19 cellular contexts compared by ENCODE assay signal in genomic region chr5:73726071-73726470, GRCh38.
DNase-seq lines count a peak whose midpoint lies in the region; ATAC-seq, FAIRE-seq and TF ChIP-seq lines count a peak whose summit lies in the region.
"Had no signal": no experiment of that assay in that cellular context is flagged by ENCODE, and none has a peak within 500 bp of the region (broad histone marks: within the 10 kb centered on the region; RNA-seq: fewer than 3 reads in every experiment).

No MANE protein-coding gene starts in this region.

- H4K8ac ChIP-seq in IMR-90 (ENCODE audit: low read depth in 2 of 2, low read length in 2 of 2): 0 out of 4 replicates have a peak overlapping the region, but pooled peaks of 1 of the 2 experiments have one; percentile 16

- peaks cover 17 to 45% of the 10 kb centered on the region in 2 experiments; a peak in 3 of 4 replicates for H3K79me1 ChIP-seq in IMR-90 (ENCODE audit: low read depth in 1 of 2, low read length in 2 of 2)

- no peaks in the 10 kb centered on the region for H3K27me3 ChIP-seq in IMR-90 (ENCODE audit: control insufficient read depth, insufficient read depth, low read length)
- no peaks in the 10 kb centered on the region for H3K27me3 ChIP-seq in GM12878 (replicated peaks in 1 of 2; ENCODE audit: control insufficient read depth in 2 of 2, insufficient read depth in 2 of 2, low read length in 1 of 2)
- no peaks in the 10 kb centered on the region for H3K27me3 ChIP-seq in hepatocyte
- H3K27me3 ChIP-seq in pancreas: no peaks in the 10 kb centered on the region
- no peaks in the 10 kb centered on the region for H3K27me3 ChIP-seq in brain microvascular endothelial cell (replicated peaks)
- H3K27me3 ChIP-seq: BLaER1 had no signal

- H3K9ac ChIP-seq in IMR-90 (ENCODE audit: low read depth, low read length) (no peak overlapping the region), GM12878 (ENCODE audit: control insufficient read depth, insufficient read depth, low read length) (no peak overlapping the region)
- H3K9ac ChIP-seq: BLaER1 had no signal

- no peak overlapping the region for H3K4ac ChIP-seq in IMR-90 (ENCODE audit: low read depth, low read length)

- H3K4me3 ChIP-seq in IMR-90 (ENCODE audit: insufficient read depth, low read depth, low read length): no peak overlapping the region
- no peak overlapping the region for H3K4me3 ChIP-seq in GM12878
- H3K4me3 ChIP-seq in hepatocyte: no peak overlapping the region
- no peak overlapping the region for H3K4me3 ChIP-seq in pancreas
- H3K4me3 ChIP-seq in brain microvascular endothelial cell (ENCODE audit: low read depth, low read length): no peak overlapping the region
- H3K4me3 ChIP-seq: BLaER1, GM23338, K562 had no signal

- H3K36me3 ChIP-seq in IMR-90 (ENCODE audit: control insufficient read depth, insufficient read depth, low read length): no peaks in the 10 kb centered on the region
- H3K36me3 ChIP-seq in GM12878 (ENCODE audit: control insufficient read depth in 2 of 2, insufficient read depth in 2 of 2, low read length in 1 of 2): no peaks in the 10 kb centered on the region; a peak in 1 of 4 replicates
- H3K36me3 ChIP-seq in hepatocyte (replicated peaks; ENCODE audit: insufficient read depth, low read depth): no peaks in the 10 kb centered on the region
- no peaks in the 10 kb centered on the region for H3K36me3 ChIP-seq in pancreas
- no peaks in the 10 kb centered on the region for H3K36me3 ChIP-seq in brain microvascular endothelial cell (replicated peaks)
- H3K36me3 ChIP-seq: BLaER1 had no signal

- no peak overlapping the region for H3K18ac ChIP-seq in IMR-90 (ENCODE audit: low read depth, low read length)

- no peaks in the 10 kb centered on the region for H4K20me1 ChIP-seq in IMR-90 (ENCODE audit: insufficient read depth, low read length)
- H4K20me1 ChIP-seq in GM12878 (ENCODE audit: control insufficient read depth, insufficient read depth): no peaks in the 10 kb centered on the region
- H4K20me1 ChIP-seq in hepatocyte (ENCODE audit: insufficient read depth, poor library complexity, severe bottlenecking): no peaks in the 10 kb centered on the region
- H4K20me1 ChIP-seq: BLaER1 had no signal

- peak overlapping the region; percentile 53; the same call in 1 of the 2 replicates for H3K23ac ChIP-seq in IMR-90 (ENCODE audit: low read depth, low read length)

- BruUV-seq in IMR-90 (replicated peaks; lab: Mats Ljungman, UMichigan) (no TSS peak), GM12878 (replicated peaks; lab: Mats Ljungman, UMichigan) (no TSS peak)

- peaks cover 6% of the 10 kb centered on the region for H3K4me1 ChIP-seq in IMR-90 (ENCODE audit: control insufficient read depth, insufficient read depth, low read length)
- H3K4me1 ChIP-seq in GM12878 (ENCODE audit: control insufficient read depth, insufficient read depth, low read length): no peaks in the 10 kb centered on the region
- peaks cover 8% of the 10 kb centered on the region for H3K4me1 ChIP-seq in hepatocyte (ENCODE audit: insufficient read depth)
- peaks cover 37 to 54% (median 48%) of the 10 kb centered on the region in 3 donors for H3K4me1 ChIP-seq in pancreas
- H3K4me1 ChIP-seq: BLaER1 had no signal

- H3K9me2 ChIP-seq in hepatocyte (replicated peaks; ENCODE audit: insufficient read depth): no peaks in the 10 kb centered on the region

- dilution Hi-C loops in IMR-90 (cut with HindIII; ENCODE audit: low sequenced_read_pairs, unreplicated experiment): no loop called here

- no peak for TF ChIP-seq EP300 in GM12878 (IDR thresholded peaks at IDR 0.05; ENCODE audit: borderline replicate concordance in 1 of 2, control insufficient read depth in 1 of 2, low read depth in 2 of 2, low read length in 2 of 2)

- no peak overlapping the region for H2AFZ ChIP-seq in IMR-90 (replicated peaks; ENCODE audit: low read length, poor library complexity)
- H2AFZ ChIP-seq in GM12878 (ENCODE audit: control insufficient read depth, low read depth, low read length): no peak overlapping the region
- H2AFZ ChIP-seq in hepatocyte: no peak overlapping the region
- H2AFZ ChIP-seq: GM23338 had no signal

- DNase-seq in IMR-90: no peak
- DNase-seq in GM12878 (ENCODE audit: low read depth, low spot score): no peak
- DNase-seq in hepatocyte (ENCODE audit: low spot score): no peak
- no peak for DNase-seq in pancreas
- DNase-seq in brain microvascular endothelial cell: no peak
- DNase-seq in NCI-H187 (lab: John Stamatoyannopoulos, UW): no peak
- DNase-seq: AML-193; CD4-positive, alpha-beta memory T cell; DMS53; DND-41; EL; HCEC 1CT had no signal

- no peak overlapping the region for H4K91ac ChIP-seq in IMR-90 (ENCODE audit: insufficient read depth, low read depth, low read length)

- no peaks in the 10 kb centered on the region for H3K79me2 ChIP-seq in GM12878 (ENCODE audit: control insufficient read depth, insufficient read depth, low read length)
- H3K79me2 ChIP-seq in hepatocyte: no peaks in the 10 kb centered on the region

- H2AK5ac ChIP-seq in IMR-90 (ENCODE audit: low read depth, low read length): no peak overlapping the region

- H4K5ac ChIP-seq in IMR-90 (ENCODE audit: low read depth, low read length): no peak overlapping the region

- TF ChIP-seq POLR2A in IMR-90 (IDR thresholded peaks at IDR 0.05; ENCODE audit: low read depth, low read length): no peak
- no peak for TF ChIP-seq POLR2A in GM12878 (IDR thresholded peaks at IDR 0.05; ENCODE audit: low read depth, low read length)

- no peak overlapping the region for H2BK5ac ChIP-seq in IMR-90 (ENCODE audit: low read depth, low read length, poor library complexity, severe bottlenecking)

- H3K9me1 ChIP-seq in IMR-90 (ENCODE audit: insufficient read depth, low read length): peaks cover 6% of the 10 kb centered on the region

- no peak for FAIRE-seq in GM12878 (lab: Jason Lieb, UNC)
- no peak for FAIRE-seq in pancreas (lab: Jason Lieb, UNC)
- FAIRE-seq: A204.1, GM12892, GM18507, K562 had no signal

- RAD21 ChIA-PET in GM12878 (lab: Charles Lee; ENCODE audit: unreplicated experiment): no interaction called here

- intact Hi-C loops in IMR-90 (cut with micrococcal nuclease) (loop anchor here (2.0 kb wide), 1 partner anchor 21 kb away; no protein-coding TSS in a partner anchor), GM12878 (cut with micrococcal nuclease; ENCODE audit: unreplicated experiment) (no loop called here), pancreas (cut with DNase I) (no loop called here)

- H3K56ac ChIP-seq in IMR-90 (ENCODE audit: extremely low read depth, insufficient read depth, low read length): no peak overlapping the region

- H3K27ac ChIP-seq in IMR-90 (ENCODE audit: insufficient read depth, low read length) (no peak overlapping the region), GM12878 (ENCODE audit: control insufficient read depth, insufficient read depth) (no peak overlapping the region), hepatocyte (no peak overlapping the region), pancreas (peak overlapping the region in 2 of 4 donors; percentile 58 to 62), brain microvascular endothelial cell (no peak overlapping the region)
- H3K27ac ChIP-seq: BLaER1 had no signal

- in situ Hi-C loops in IMR-90 (cut with MboI; ENCODE audit: low sequenced_read_pairs): no loop called here
- in situ Hi-C loops in GM12878 (cut with MboI): no loop called here
- in situ Hi-C loops in brain microvascular endothelial cell (cut with HindIII; ENCODE audit: low pct_ligation_motif_present, low sequenced_read_pairs): no loop called here

- CTCF ChIA-PET in IMR-90 (lab: Yijun Ruan, JAX): interaction anchor here (1.1 kb wide), 1 partner anchor 101 kb away, joined by 3 read pairs; no protein-coding TSS in a partner anchor
- CTCF ChIA-PET in GM12878 (lab: Yijun Ruan, JAX): interaction anchor here (0.9 to 1.4 kb wide), 3 partner anchors 25 to 135 kb away, joined by 3 to 4 read pairs (median 3); no protein-coding TSS in a partner anchor

- H3K9me3 ChIP-seq in IMR-90 (ENCODE audit: control insufficient read depth, insufficient read depth, low read length) (no peaks in the 10 kb centered on the region), GM12878 (replicated peaks; ENCODE audit: control insufficient read depth, insufficient read depth, low read length) (no peaks in the 10 kb centered on the region), hepatocyte (ENCODE audit: low read depth) (no peaks in the 10 kb centered on the region), pancreas (no peaks in the 10 kb centered on the region)
- H3K9me3 ChIP-seq: BLaER1 had no signal

- POLR2A ChIA-PET in IMR-90 (lab: Charles Lee; ENCODE audit: unreplicated experiment): no interaction called here
- POLR2A ChIA-PET in GM12878 (lab: Charles Lee): interaction anchor here (1.1 kb wide), 1 partner anchor 12 kb away, joined by 3 read pairs; no protein-coding TSS in a partner anchor

- TF ChIP-seq RAD21 in IMR-90 (IDR thresholded peaks at IDR 0.05; ENCODE audit: low read length) (no peak), GM12878 (IDR thresholded peaks at IDR 0.05; ENCODE audit: insufficient read depth, low read depth, low read length) (no peak)

- SMC1A ChIA-PET in GM12878 (lab: Charles Lee; ENCODE audit: uncharacterized antibody, unreplicated experiment): interaction anchor here (0.8 to 2.1 kb wide), 9 partner anchors 9 to 135 kb away, joined by 3 to 6 read pairs (median 4); no protein-coding TSS in a partner anchor

- H2AK9ac ChIP-seq in IMR-90 (replicated peaks; ENCODE audit: low read depth, low read length, poor library complexity): no peak overlapping the region

- H3K4me2 ChIP-seq in IMR-90 (ENCODE audit: low read depth, low read length) (no peak overlapping the region), GM12878 (ENCODE audit: control insufficient read depth, insufficient read depth) (no peak overlapping the region), hepatocyte (peak overlapping the region; percentile 18)
- H3K4me2 ChIP-seq: BLaER1, GM23338 had no signal

- no peak for ATAC-seq in IMR-90 (ENCODE audit: low read depth)
- peak; percentile 46; the same call in 2 of the 3 replicates for ATAC-seq in GM12878
- peak in 3 of 4 donors; percentile 45 to 63 (median 56) for ATAC-seq in pancreas
- ATAC-seq in GM19324 (IDR thresholded peaks at IDR 0.05; ENCODE audit: low FRiP score, unreplicated experiment): no peak
- ATAC-seq: GM23338, K562 had no signal

- no peak for TF ChIP-seq CTCF in IMR-90 (conservative IDR thresholded peaks at IDR 0.05; ENCODE audit: low read depth, low read length)
- no peak for TF ChIP-seq CTCF in GM12878 (IDR thresholded peaks at IDR 0.05 in 2 of 3, conservative IDR thresholded peaks at IDR 0.05 in 1 of 3; ENCODE audit: control insufficient read depth in 2 of 3, extremely low read depth in 1 of 3, insufficient read depth in 1 of 3, low read depth in 3 of 3, low read length in 3 of 3)
- no peak for TF ChIP-seq CTCF in hepatocyte (IDR thresholded peaks at IDR 0.05; ENCODE audit: poor library complexity)
- TF ChIP-seq CTCF in pancreas (IDR thresholded peaks at IDR 0.05): no peak
- no peak for TF ChIP-seq CTCF in brain microvascular endothelial cell (IDR thresholded peaks at IDR 0.05; ENCODE audit: low read depth, low read length, missing control alignments)

- 0 out of 2 replicates have a peak overlapping the region, but pooled peaks have one; percentile 5 for H2BK20ac ChIP-seq in IMR-90 (ENCODE audit: low read depth, low read length)

- no peak overlapping the region for H2BK15ac ChIP-seq in IMR-90 (ENCODE audit: low read depth, low read length)

- H3K14ac ChIP-seq in IMR-90 (replicated peaks; ENCODE audit: low read depth, low read length): no peak overlapping the region; the same call in 1 of the 2 replicates

- H2BK120ac ChIP-seq in IMR-90 (ENCODE audit: low read depth, low read length): peak overlapping the region; percentile 3; the same call in 1 of the 2 replicates

Comparison
In these comparisons a context has a peak if more than half of its experiments do, and no peak if none do; other contexts are left out.
1. ATAC-seq: peak in GM12878 (single experiment) and pancreas (3 of 4); none in IMR-90 (single experiment) and GM19324 (single experiment).